16 cellular contexts compared by ENCODE assay signal in genomic region chrX:33285550-33285949, GRCh38.
A peak's percentile ranks its signal among the peaks of the same experiment; 100 is the strongest.
DNase-seq lines count a peak whose midpoint lies in the region; ATAC-seq and TF ChIP-seq lines count a peak whose summit lies in the region.
"Had no signal": no experiment of that assay in that cellular context is flagged by ENCODE, and none has a peak within 500 bp of the region (broad histone marks: within the 10 kb centered on the region; RNA-seq: fewer than 3 reads in every experiment).

No MANE protein-coding gene starts in this region.

- no peaks in the 10 kb centered on the region for H4K20me1 ChIP-seq in PC-3 (ENCODE audit: low read length)

- H2BK120ac ChIP-seq in trophoblast cell (ENCODE audit: insufficient read depth, low read length, poor library complexity), result no peak overlapping the region

- no peaks in the 10 kb centered on the region for H3K79me1 ChIP-seq in trophoblast cell (ENCODE audit: low read length)

- no TSS peak for BruUV-seq in PC-3 (replicated peaks; lab: Mats Ljungman, UMichigan)

- H2BK12ac ChIP-seq in trophoblast cell (ENCODE audit: low read length), result no peak overlapping the region

- H3K9me2 ChIP-seq in PC-3 (replicated peaks; ENCODE audit: low read length), result no peaks in the 10 kb centered on the region

- H3K4me1 ChIP-seq in PC-3 (ENCODE audit: insufficient read depth, low read length) (no peaks in the 10 kb centered on the region), trophoblast cell (ENCODE audit: control insufficient read depth in 1 of 2, insufficient read depth in 2 of 2, low read length in 2 of 2) (no peaks in the 10 kb centered on the region), body of pancreas (no peaks in the 10 kb centered on the region)
- H3K4me1 ChIP-seq: Caco-2, HAP-1 had no signal

- H2BK5ac ChIP-seq in trophoblast cell (ENCODE audit: low read depth, low read length, poor library complexity), result no peak overlapping the region

- H2AK5ac ChIP-seq in trophoblast cell (ENCODE audit: low read length), result no peak overlapping the region

- ATAC-seq in PC-3 (no peak), body of pancreas (no peak), GM21737 (IDR thresholded peaks at IDR 0.05; ENCODE audit: unreplicated experiment) (no peak)
- ATAC-seq: HepG2 had no signal

- H3K4ac ChIP-seq in trophoblast cell (ENCODE audit: low read depth, low read length), result no peak overlapping the region

- POLR2A ChIA-PET in PC-3 (lab: Charles Lee; ENCODE audit: unreplicated experiment), result no interaction called here

- DNase-seq in HCEC 1CT (peak; percentile 2), PC-3 (peak; percentile 17), epithelial cell of esophagus (ENCODE audit: low read depth) (peak; percentile 59), trophoblast cell (peak; percentile 11 to 62), body of pancreas (no peak), middle frontal gyrus (ENCODE audit: extremely low spot score, low spot score) (no peak)
- DNase-seq: 8988T; AML-193; Caco-2; CD8-positive, alpha-beta memory T cell; GF-D8; HFFc6 had no signal

- H3K9ac ChIP-seq in PC-3 (ENCODE audit: low read length), result no peak overlapping the region
- H3K9ac ChIP-seq in trophoblast cell (ENCODE audit: low read length), result no peak overlapping the region
- H3K9ac ChIP-seq: BLaER1 had no signal

- no CpG with 5 or more reads among the region's 1 CpG for WGBS in trophoblast cell (ENCODE audit: extremely low coverage, insufficient coverage, insufficient read length)
- 43 to 76% methylated on average over 1 of the region's 1 CpG for WGBS in body of pancreas, 2 donors

- no peak overlapping the region for H3K27ac ChIP-seq in PC-3 (ENCODE audit: low read length)
- H3K27ac ChIP-seq in trophoblast cell (ENCODE audit: low read depth, low read length), result no peak overlapping the region
- no peak overlapping the region for H3K27ac ChIP-seq in body of pancreas
- H3K27ac ChIP-seq: BLaER1 had no signal

- H3K4me3 ChIP-seq in PC-3 (ENCODE audit: low read length), result no peak overlapping the region
- no peak overlapping the region for H3K4me3 ChIP-seq in epithelial cell of esophagus (ENCODE audit: low read length)
- no peak overlapping the region for H3K4me3 ChIP-seq in trophoblast cell (ENCODE audit: low read depth, low read length)
- H3K4me3 ChIP-seq in body of pancreas, result no peak overlapping the region
- H3K4me3 ChIP-seq: BLaER1, HAP-1 had no signal

- H3K79me2 ChIP-seq in PC-3 (ENCODE audit: low read length) (no peaks in the 10 kb centered on the region), trophoblast cell (ENCODE audit: control insufficient read depth, insufficient read depth, low read length, poor library complexity) (no peaks in the 10 kb centered on the region)

- H4K8ac ChIP-seq in trophoblast cell (ENCODE audit: low read depth, low read length), result no peak overlapping the region

- intact Hi-C loops in PC-3 (cut with micrococcal nuclease), result no loop called here
- intact Hi-C loops in body of pancreas (cut with DNase I), result no loop called here

- no peak for TF ChIP-seq POLR2A in body of pancreas (IDR thresholded peaks at IDR 0.05)

- H2AFZ ChIP-seq in PC-3 (ENCODE audit: low read length) (no peak overlapping the region), trophoblast cell (ENCODE audit: insufficient read depth, low read length, poor library complexity) (no peak overlapping the region)

- no peak overlapping the region for H3K14ac ChIP-seq in trophoblast cell (ENCODE audit: low read length)

- H3K9me3 ChIP-seq in PC-3 (ENCODE audit: low read length) (no peaks in the 10 kb centered on the region), trophoblast cell (ENCODE audit: insufficient read depth, low read depth, low read length) (no peaks in the 10 kb centered on the region), body of pancreas (no peaks in the 10 kb centered on the region)
- H3K9me3 ChIP-seq: Caco-2, HAP-1 had no signal

- CTCF ChIA-PET in PC-3 (lab: Charles Lee), result no interaction called here

- no peak overlapping the region for H4K91ac ChIP-seq in trophoblast cell (ENCODE audit: low read depth, low read length)

- no peak overlapping the region for H3K18ac ChIP-seq in trophoblast cell (ENCODE audit: low read length)

- H3K23ac ChIP-seq in trophoblast cell (ENCODE audit: low read length), result no peak overlapping the region

- no peak overlapping the region for H3K4me2 ChIP-seq in PC-3 (ENCODE audit: low read length)
- H3K4me2 ChIP-seq in trophoblast cell (ENCODE audit: low read length), result no peak overlapping the region
- H3K4me2 ChIP-seq: BLaER1 had no signal

- H3F3A ChIP-seq in PC-3 (ENCODE audit: low read length, unreplicated experiment), result no peaks in the 10 kb centered on the region

- H4K12ac ChIP-seq in trophoblast cell (ENCODE audit: low read depth, low read length), result no peak overlapping the region

- H3K27me3 ChIP-seq in PC-3 (ENCODE audit: low read length) (no peaks in the 10 kb centered on the region), trophoblast cell (ENCODE audit: insufficient read depth, low read length) (no peaks in the 10 kb centered on the region), body of pancreas (no peaks in the 10 kb centered on the region)

- no peaks in the 10 kb centered on the region for H3K36me3 ChIP-seq in PC-3 (ENCODE audit: low read depth, low read length)
- no peaks in the 10 kb centered on the region for H3K36me3 ChIP-seq in trophoblast cell (ENCODE audit: control insufficient read depth in 1 of 2, insufficient read depth in 2 of 2, low read length in 2 of 2)
- H3K36me3 ChIP-seq in body of pancreas (replicated peaks in 1 of 2; ENCODE audit: insufficient read depth in 1 of 2, low read depth in 2 of 2), result no peaks in the 10 kb centered on the region
- H3K36me3 ChIP-seq: BLaER1, HAP-1 had no signal

- TF ChIP-seq CTCF in PC-3 (conservative IDR thresholded peaks at IDR 0.05; ENCODE audit: low read depth, low read length), result no peak
- TF ChIP-seq CTCF in epithelial cell of esophagus (IDR thresholded peaks at IDR 0.05; ENCODE audit: insufficient read depth, low read depth, low read length, missing control alignments), result no peak
- no peak for TF ChIP-seq CTCF in body of pancreas (IDR thresholded peaks at IDR 0.05)

Comparison
In these comparisons a context has a peak if more than half of its experiments do, and no peak if none do; other contexts are left out.
1. DNase-seq: peak in HCEC 1CT (single experiment), PC-3 (single experiment), epithelial cell of esophagus (single experiment) and trophoblast cell (2 of 2); none in body of pancreas (0 of 4) and middle frontal gyrus (single experiment).